12 cellular contexts compared by ENCODE assay signal in genomic region chr4:105461221-105462041, GRCh38. TPM values are rescaled to one million over a fixed set of nuclear protein-coding genes. Genes with fewer than 3 reads are reported as not detected.
DNase-seq lines count a peak whose midpoint lies in the region; ATAC-seq, FAIRE-seq and TF ChIP-seq lines count a peak whose summit lies in the region.
"Had no signal": no experiment of that assay in that cellular context is flagged by ENCODE, and none has a peak within 500 bp of the region (broad histone marks: within the 10 kb centered on the region; RNA-seq: fewer than 3 reads in every experiment).

No MANE protein-coding gene starts in this region.

- H3K4me1 Mint-ChIP-seq in progenitor cell of endocrine pancreas (ENCODE audit: low read depth), result no peaks in the 10 kb centered on the region

- in situ Hi-C loops in GM12878 (cut with MboI), result loop anchor here (25.0 kb wide), 1 partner anchor 1399 kb away; no protein-coding TSS in a partner anchor

- peaks cover 25% of the 10 kb centered on the region for H3F3A ChIP-seq in MM.1S (ENCODE audit: insufficient read depth, low read length)

- no peak for TF ChIP-seq RAD21 in GM12878 (IDR thresholded peaks at IDR 0.05; ENCODE audit: insufficient read depth, low read depth, low read length)

- H3K4me1 ChIP-seq in MM.1S (ENCODE audit: low read length) (peaks cover 44% of the 10 kb centered on the region), GM12878 (ENCODE audit: control insufficient read depth, insufficient read depth, low read length) (no peaks in the 10 kb centered on the region)

- H3K36me3 ChIP-seq in MM.1S (replicated peaks; ENCODE audit: insufficient read depth, low read length) (no peaks in the 10 kb centered on the region), GM12878 (ENCODE audit: control insufficient read depth in 2 of 2, insufficient read depth in 2 of 2, low read length in 1 of 2) (peaks cover under 1 to 2% of the 10 kb centered on the region in 2 experiments; a peak in 1 of 4 replicates)

- RAD21 ChIA-PET in GM12878 (lab: Charles Lee; ENCODE audit: unreplicated experiment), result interaction anchor here (1.0 to 1.3 kb wide), 3 partner anchors 10 to 320 kb away, joined by 3 to 4 read pairs (median 3); no protein-coding TSS in a partner anchor

- peak overlapping the region; percentile 11; the same call in 1 of the 2 replicates for H3K4me3 ChIP-seq in MM.1S (ENCODE audit: low read length)
- no peak overlapping the region for H3K4me3 ChIP-seq in GM12878

- SMC1A ChIA-PET in GM12878 (lab: Charles Lee; ENCODE audit: uncharacterized antibody, unreplicated experiment), result interaction anchor here (0.7 to 2.2 kb wide), 4 partner anchors 9 to 322 kb away, joined by 3 to 6 read pairs (median 3); partner anchors contain the start of gene PPA2

- H3K79me2 ChIP-seq in MM.1S (ENCODE audit: low read length) (peaks cover 39% of the 10 kb centered on the region), GM12878 (ENCODE audit: control insufficient read depth, insufficient read depth, low read length) (no peaks in the 10 kb centered on the region; the same call in 1 of the 2 replicates)

- no peaks in the 10 kb centered on the region for H4K20me1 ChIP-seq in MM.1S (ENCODE audit: insufficient read depth, low read length)
- H4K20me1 ChIP-seq in GM12878 (ENCODE audit: control insufficient read depth, insufficient read depth), result no peaks in the 10 kb centered on the region

- H3K36me3 Mint-ChIP-seq in progenitor cell of endocrine pancreas (ENCODE audit: insufficient read depth), result peaks cover 32% of the 10 kb centered on the region

- H3K27ac ChIP-seq in MM.1S (ENCODE audit: low read length) (peak overlapping the region; percentile 69), GM12878 (ENCODE audit: control insufficient read depth, insufficient read depth) (no peak overlapping the region)

- peak overlapping the region; percentile 47 for H3K27ac Mint-ChIP-seq in progenitor cell of endocrine pancreas

- no peak for TF ChIP-seq POLR2A in GM12878 (IDR thresholded peaks at IDR 0.05; ENCODE audit: low read depth, low read length)

- no peak overlapping the region for H3K9ac ChIP-seq in MM.1S (ENCODE audit: low read length)
- no peak overlapping the region for H3K9ac ChIP-seq in GM12878 (ENCODE audit: control insufficient read depth, insufficient read depth, low read length)

- H3K4me2 ChIP-seq in MM.1S (ENCODE audit: low read depth, low read length) (peak overlapping the region; percentile 44), GM12878 (ENCODE audit: control insufficient read depth, insufficient read depth) (no peak overlapping the region)

- FAIRE-seq in GM12878 (lab: Jason Lieb, UNC), result no peak
- FAIRE-seq: D721Med had no signal

- no peaks in the 10 kb centered on the region for H3K9me2 ChIP-seq in MM.1S (replicated peaks; ENCODE audit: insufficient read depth, low read length)

- H3K27me3 ChIP-seq in MM.1S (replicated peaks; ENCODE audit: insufficient read depth, low read length), result no peaks in the 10 kb centered on the region
- H3K27me3 ChIP-seq in GM12878 (replicated peaks in 1 of 2; ENCODE audit: control insufficient read depth in 2 of 2, insufficient read depth in 2 of 2, low read length in 1 of 2), result no peaks in the 10 kb centered on the region

- intact Hi-C loops in GM12878 (cut with micrococcal nuclease; ENCODE audit: unreplicated experiment), result no loop called here

- H3K9me3 Mint-ChIP-seq in progenitor cell of endocrine pancreas (ENCODE audit: low read depth), result peaks cover 9% of the 10 kb centered on the region

- peak; percentile 74 for ATAC-seq in GM21367 (IDR thresholded peaks at IDR 0.05; ENCODE audit: unreplicated experiment)
- ATAC-seq in GM12878, result peak; percentile 76
- ATAC-seq in GM21576 (IDR thresholded peaks at IDR 0.05; ENCODE audit: unreplicated experiment), result no peak
- ATAC-seq in HG03439 (IDR thresholded peaks at IDR 0.05; ENCODE audit: unreplicated experiment), result no peak
- no peak for ATAC-seq in GM19463 (IDR thresholded peaks at IDR 0.05; ENCODE audit: unreplicated experiment)
- ATAC-seq: Panc1 had no signal

- DNase-seq in MM.1S (peak; percentile 90), GM12878 (ENCODE audit: low read depth, low spot score) (no peak), progenitor cell of endocrine pancreas (ENCODE audit: low spot score, unreplicated experiment) (no peak)
- DNase-seq: head of caudate nucleus; NCI-H187; stimulated activated CD8-positive, alpha-beta memory T cell treated with anti-CD3 and anti-CD28 coated beads, Interleukin-4, amount 100 ng/mL, for 48 hours had no signal

- CTCF ChIA-PET in GM12878 (lab: Yijun Ruan, JAX), result interaction anchor here (0.6 to 2.8 kb wide), 5 partner anchors 10 to 321 kb away, joined by 3 to 11 read pairs (median 3); partner anchors contain the start of gene PPA2

- H3K4me3 Mint-ChIP-seq in progenitor cell of endocrine pancreas (ENCODE audit: low read depth), result no peak overlapping the region

- POLR2A ChIA-PET in GM12878 (lab: Charles Lee), result no interaction called here

- TF ChIP-seq EP300 in GM12878 (IDR thresholded peaks at IDR 0.05; ENCODE audit: borderline replicate concordance in 1 of 2, control insufficient read depth in 1 of 2, low read depth in 2 of 2, low read length in 2 of 2), result no peak

- H2AFZ ChIP-seq in MM.1S (ENCODE audit: low read length) (no peak overlapping the region), GM12878 (ENCODE audit: control insufficient read depth, low read depth, low read length) (no peak overlapping the region)

- WGBS in GM12878 (ENCODE audit: insufficient coverage, insufficient replicate concordance, low lambda C conversion rate, missing lambda C conversion rate), result 64% methylated on average over 10 of the region's 10 CpGs

- TF ChIP-seq CTCF in MM.1S (IDR thresholded peaks at IDR 0.05; ENCODE audit: low read length), result no peak
- TF ChIP-seq CTCF in GM12878 (IDR thresholded peaks at IDR 0.05 in 2 of 3, conservative IDR thresholded peaks at IDR 0.05 in 1 of 3; ENCODE audit: control insufficient read depth in 2 of 3, extremely low read depth in 1 of 3, insufficient read depth in 1 of 3, low read depth in 3 of 3, low read length in 3 of 3), result no peak
- no peak for TF ChIP-seq CTCF in progenitor cell of endocrine pancreas (IDR thresholded peaks at IDR 0.05; ENCODE audit: unreplicated experiment)

- H3K27me3 Mint-ChIP-seq in progenitor cell of endocrine pancreas, result no peaks in the 10 kb centered on the region

- BruUV-seq in GM12878 (replicated peaks; lab: Mats Ljungman, UMichigan), result no TSS peak

- H3K9me3 ChIP-seq in MM.1S (replicated peaks; ENCODE audit: insufficient read depth, low read length) (no peaks in the 10 kb centered on the region), GM12878 (replicated peaks; ENCODE audit: control insufficient read depth, insufficient read depth, low read length) (peaks cover 17% of the 10 kb centered on the region; the same call in 2 of the 3 replicates)

TF ChIP-seq in GM12878, 131 proteins besides CTCF, POLR2A, EP300 and RAD21 (continues in another document):
- TF ChIP-seq EZH2 (IDR thresholded peaks at IDR 0.05; ENCODE audit: borderline replicate concordance, control insufficient read depth, low read depth, low read length), result no peak
- TF ChIP-seq MEF2B (IDR thresholded peaks at IDR 0.05; ENCODE audit: partially characterized antibody, poor library complexity, severe bottlenecking), result no peak
- no peak for TF ChIP-seq RUNX3 (IDR thresholded peaks at IDR 0.05; ENCODE audit: low read length)
- TF ChIP-seq, protein P1, sequence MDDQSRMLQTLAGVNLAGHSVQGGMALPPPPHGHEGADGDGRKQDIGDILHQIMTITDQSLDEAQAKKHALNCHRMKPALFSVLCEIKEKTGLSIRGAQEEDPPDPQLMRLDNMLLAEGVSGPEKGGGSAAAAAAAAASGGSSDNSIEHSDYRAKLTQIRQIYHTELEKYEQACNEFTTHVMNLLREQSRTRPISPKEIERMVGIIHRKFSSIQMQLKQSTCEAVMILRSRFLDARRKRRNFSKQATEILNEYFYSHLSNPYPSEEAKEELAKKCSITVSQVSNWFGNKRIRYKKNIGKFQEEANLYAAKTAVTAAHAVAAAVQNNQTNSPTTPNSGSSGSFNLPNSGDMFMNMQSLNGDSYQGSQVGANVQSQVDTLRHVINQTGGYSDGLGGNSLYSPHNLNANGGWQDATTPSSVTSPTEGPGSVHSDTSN (IDR thresholded peaks at IDR 0.05; ENCODE audit: insufficient replicate concordance, low read depth, low read length), result no peak
- no peak for TF ChIP-seq ATF3 (IDR thresholded peaks at IDR 0.05; ENCODE audit: borderline replicate concordance, extremely low read depth, low read depth, low read length)
- TF ChIP-seq GABPA (IDR thresholded peaks at IDR 0.05; ENCODE audit: low read depth), result no peak
- TF ChIP-seq MTA3 (IDR thresholded peaks at IDR 0.05; ENCODE audit: borderline replicate concordance, low read length), result no peak
- TF ChIP-seq SP1 (IDR thresholded peaks at IDR 0.05; ENCODE audit: low read depth, low read length), result no peak
- no peak for TF ChIP-seq RCOR1 (conservative IDR thresholded peaks at IDR 0.05; ENCODE audit: low read depth, low read length)
- no peak for TF ChIP-seq SMAD1 (IDR thresholded peaks at IDR 0.05; ENCODE audit: low read depth, partially characterized antibody)
- TF ChIP-seq STAT3 (IDR thresholded peaks at IDR 0.05; ENCODE audit: low read depth, low read length), result no peak
- no peak for TF ChIP-seq SRF (IDR thresholded peaks at IDR 0.05; ENCODE audit: low read depth in 2 of 2, low read length in 2 of 2)
- no peak for TF ChIP-seq SMARCA5 (IDR thresholded peaks at IDR 0.05)

RNA-seq across cellular contexts. Expression of gene PPA2, which starts 12.4 kb away (rescaled TPM):
- 159 and 163 TPM in 2 replicates for total RNA-seq in GM12878 (2013; cell fraction: nucleolus; rRNA removed)
- 118 and 136 TPM in 2 replicates for total RNA-seq in GM12878 (2014; rRNA removed)
- total RNA-seq in GM12878 (2014; rRNA removed; fragmentation: Illumina TruSeq; extraction: Trizol), result 94.8 and 96.9 TPM in 2 replicates
- total RNA-seq in GM12878 (2021), result 127 and 128 TPM in 2 replicates
- polyA plus RNA-seq in GM12878 (2011; ENCODE audit: low read depth), result 39.2 TPM
- polyA plus RNA-seq in GM12878 (2011; rRNA removed), result 138 and 219 TPM in 2 replicates
- polyA plus RNA-seq in GM12878 (2011; cell fraction: cytosol; rRNA removed), result 51.1 and 68.6 TPM in 2 replicates
- 56.7 and 64.4 TPM in 2 replicates for polyA plus RNA-seq in GM12878 (2011; cell fraction: nucleus; rRNA removed)
- polyA plus RNA-seq in GM12878 (2012), result 63.9 and 102 TPM in 2 replicates
- 93.8 and 125 TPM in 2 replicates for polyA plus RNA-seq in GM12878 (2014; fragmentation: Illumina TruSeq; extraction: Trizol)
- 100 to 1,000 TPM; 196 to 205 TPM for polyA plus RNA-seq in GM12878 (2014; fragmentation: Nextera tagmentation; extraction: Ambion mirVana)
- polyA plus RNA-seq in GM12878 (2014; rRNA removed), result 121 and 153 TPM in 2 replicates
- polyA plus RNA-seq in GM12878 (2016; fragmentation: Nextera tagmentation; extraction: Ambion mirVana), result 100 to 1,000 TPM; 286 to 293 TPM
- 35.4 and 38.7 TPM in 2 replicates for polyA minus RNA-seq in GM12878 (2011; rRNA and poly(A)+ RNA removed)
- 26.7 and 43.6 TPM in 2 replicates for polyA minus RNA-seq in GM12878 (2011; cell fraction: cytosol; rRNA and poly(A)+ RNA removed)
- polyA minus RNA-seq in GM12878 (2011; cell fraction: nucleus; rRNA and poly(A)+ RNA removed), result 79.2 and 114 TPM in 2 replicates
- 83.6 and 96.4 TPM in 2 replicates for total RNA-seq in progenitor cell of endocrine pancreas

Comparison
In these comparisons a context has a peak if more than half of its experiments do, and no peak if none do; other contexts are left out.
1. ATAC-seq: peak in GM21367 (single experiment) and GM12878 (single experiment); none in GM21576 (single experiment), HG03439 (single experiment) and GM19463 (single experiment).